In the genomic region with DNA sequence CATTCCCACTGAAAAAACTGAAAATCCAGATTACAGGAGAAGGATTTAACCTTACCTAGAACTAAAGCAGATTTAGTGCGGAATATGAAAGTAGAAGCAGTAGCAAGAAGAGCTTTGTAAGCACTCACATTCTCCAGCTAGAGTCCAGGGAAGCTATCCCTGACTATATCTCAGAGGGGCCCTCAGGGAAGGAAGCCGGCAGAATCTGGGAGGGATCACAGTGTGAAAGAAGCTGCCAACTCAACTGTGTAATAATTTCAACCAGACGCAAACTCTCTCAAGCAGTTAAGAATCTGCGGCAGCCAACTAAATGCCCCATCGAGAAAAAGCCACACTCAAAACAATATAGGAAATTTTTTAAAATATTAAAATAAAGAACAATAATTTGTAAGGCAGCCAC, we compare ENCODE assay signal across 1 cellular context.
TF ChIP-seq lines count a peak whose summit lies in the region.

No MANE protein-coding gene starts in this region.

TF ChIP-seq in IMR-90, 13 proteins besides CTCF, POLR2A, EP300 and RAD21 (continued from another document):
- no peak for TF ChIP-seq USF2 (IDR thresholded peaks at IDR 0.05; ENCODE audit: low read depth, low read length)
